ENCODE assay signal across 9 cellular contexts in the genomic region with DNA sequence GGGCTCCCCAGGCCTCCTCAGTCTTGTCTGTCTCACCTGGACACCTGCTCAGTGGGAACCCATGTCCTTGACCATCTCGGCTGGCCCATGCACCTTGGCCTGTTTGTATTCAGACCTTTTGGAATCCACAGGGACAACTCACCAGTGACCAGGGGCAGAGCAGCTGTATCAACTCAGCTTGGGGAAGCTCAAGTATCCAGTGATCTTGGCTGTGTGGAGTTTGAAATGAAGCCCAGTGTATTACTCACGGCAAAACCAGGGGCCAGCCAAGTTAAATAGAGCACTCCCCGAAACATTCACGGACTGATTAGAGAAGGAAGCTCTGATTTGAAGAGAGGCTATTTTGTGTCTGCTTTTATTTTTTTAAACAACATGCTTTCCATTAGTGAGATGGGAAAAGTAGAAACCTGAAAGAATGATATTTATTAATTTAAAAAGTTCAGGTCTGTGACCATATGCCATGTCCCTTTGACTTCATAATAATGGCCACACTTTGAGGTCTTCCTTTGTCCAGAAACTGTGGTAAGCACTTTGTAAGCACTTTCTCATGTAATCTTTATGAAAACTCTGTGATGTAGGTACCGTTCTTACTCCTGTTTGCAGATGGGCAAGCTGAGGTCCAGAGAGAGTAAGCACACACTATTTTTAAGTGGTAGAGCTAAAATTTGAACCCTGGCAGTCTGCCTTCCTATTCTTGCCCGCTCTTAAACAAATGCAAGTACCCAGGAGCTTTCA.
DNase-seq lines count a peak whose midpoint lies in the region; ATAC-seq and TF ChIP-seq lines count a peak whose summit lies in the region.
"Had no signal": no experiment of that assay in that cellular context is flagged by ENCODE, and none has a peak within 500 bp of the region (broad histone marks: within the 10 kb centered on the region; RNA-seq: fewer than 3 reads in every experiment).

No MANE protein-coding gene starts in this region.

- no peak overlapping the region for H2AK5ac ChIP-seq in trophoblast cell (ENCODE audit: low read length)

- H3K27me3 ChIP-seq in aorta (ENCODE audit: control insufficient read depth in 1 of 2, insufficient read depth in 2 of 2, low read length in 1 of 2) = no peaks in the 10 kb centered on the region
- H3K27me3 ChIP-seq in trophoblast cell (ENCODE audit: insufficient read depth, low read length) = no peaks in the 10 kb centered on the region

- no peak overlapping the region for H2BK12ac ChIP-seq in trophoblast cell (ENCODE audit: low read length)

- H3K18ac ChIP-seq in trophoblast cell (ENCODE audit: low read length) = no peak overlapping the region

- H2BK5ac ChIP-seq in trophoblast cell (ENCODE audit: low read depth, low read length, poor library complexity) = no peak overlapping the region

- H4K12ac ChIP-seq in trophoblast cell (ENCODE audit: low read depth, low read length) = no peak overlapping the region

- no peak overlapping the region for H3K4me2 ChIP-seq in trophoblast cell (ENCODE audit: low read length)

- intact Hi-C loops in aorta (cut with DNase I) = loop anchor here in 1 of 2 donors (10.0 kb wide), 1 partner anchor 61 kb away; no protein-coding TSS in a partner anchor

- no peak for TF ChIP-seq CTCF in epithelial cell of esophagus (IDR thresholded peaks at IDR 0.05; ENCODE audit: insufficient read depth, low read depth, low read length, missing control alignments)

- H3K36me3 ChIP-seq in aorta (ENCODE audit: control insufficient read depth in 1 of 2, insufficient read depth in 2 of 2, low read length in 1 of 2) (no peaks in the 10 kb centered on the region), trophoblast cell (ENCODE audit: control insufficient read depth in 1 of 2, insufficient read depth in 2 of 2, low read length in 2 of 2) (no peaks in the 10 kb centered on the region)

- no peak overlapping the region for H3K23ac ChIP-seq in trophoblast cell (ENCODE audit: low read length)

- no peak overlapping the region for H4K8ac ChIP-seq in trophoblast cell (ENCODE audit: low read depth, low read length)

- H2AFZ ChIP-seq in trophoblast cell (ENCODE audit: insufficient read depth, low read length, poor library complexity) = no peak overlapping the region

- DNase-seq in NCI-H446 treated with DMSO at 0.1 percent for 48 hours (lab: John Stamatoyannopoulos, UW) (peak; percentile 70), epithelial cell of esophagus (ENCODE audit: low read depth) (peak; percentile 56), mucosa of gallbladder (ENCODE audit: low spot score) (peak; percentile 86), aorta (peak; percentile 76 to 81), trophoblast cell (no peak), DMS 273 (lab: John Stamatoyannopoulos, UW; ENCODE audit: unreplicated experiment) (no peak)
- DNase-seq: activated naive CD8-positive, alpha-beta T cell treated with anti-CD3 and anti-CD28 coated beads for 36 hours had no signal

- no peak overlapping the region for H3K4ac ChIP-seq in trophoblast cell (ENCODE audit: low read depth, low read length)

- no peaks in the 10 kb centered on the region for H3K79me1 ChIP-seq in trophoblast cell (ENCODE audit: low read length)

- 7 to 10% methylated on average over 6 of the region's 6 CpGs for WGBS in aorta, 2 donors
- no CpG with 5 or more reads among the region's 6 CpGs for WGBS in trophoblast cell (ENCODE audit: extremely low coverage, insufficient coverage, insufficient read length)

- H3K9me3 ChIP-seq in aorta (ENCODE audit: control insufficient read depth, low read length) (no peaks in the 10 kb centered on the region), trophoblast cell (ENCODE audit: insufficient read depth, low read depth, low read length) (no peaks in the 10 kb centered on the region)

- H3K4me3 ChIP-seq in epithelial cell of esophagus (ENCODE audit: low read length) = no peak overlapping the region
- H3K4me3 ChIP-seq in aorta (ENCODE audit: low read length in 2 of 2) = no peak overlapping the region
- no peak overlapping the region for H3K4me3 ChIP-seq in trophoblast cell (ENCODE audit: low read depth, low read length)
- H3K4me3 ChIP-seq: GM12878 had no signal

- H2BK120ac ChIP-seq in trophoblast cell (ENCODE audit: insufficient read depth, low read length, poor library complexity) = no peak overlapping the region

- H3K4me1 ChIP-seq in aorta (ENCODE audit: control insufficient read depth in 1 of 2, insufficient read depth in 2 of 2, low read length in 2 of 2) = peaks cover 0 to 2% of the 10 kb centered on the region in 2 donors
- H3K4me1 ChIP-seq in trophoblast cell (ENCODE audit: control insufficient read depth in 1 of 2, insufficient read depth in 2 of 2, low read length in 2 of 2) = peaks cover 0 to 3% of the 10 kb centered on the region in 2 experiments

- H3K27ac ChIP-seq in aorta (ENCODE audit: low read depth in 1 of 2, low read length in 2 of 2) (peak overlapping the region; percentile 19 to 79), trophoblast cell (ENCODE audit: low read depth, low read length) (no peak overlapping the region)

- H4K91ac ChIP-seq in trophoblast cell (ENCODE audit: low read depth, low read length) = no peak overlapping the region

- H3K79me2 ChIP-seq in trophoblast cell (ENCODE audit: control insufficient read depth, insufficient read depth, low read length, poor library complexity) = no peaks in the 10 kb centered on the region

- no peak overlapping the region for H3K9ac ChIP-seq in trophoblast cell (ENCODE audit: low read length)

- peak; percentile 94 for ATAC-seq in aorta (ENCODE audit: low FRiP score)
- ATAC-seq in HG03039 (IDR thresholded peaks at IDR 0.05; ENCODE audit: unreplicated experiment) = no peak
- ATAC-seq: GM12878 had no signal

- no peak overlapping the region for H3K14ac ChIP-seq in trophoblast cell (ENCODE audit: low read length)

Comparison
In these comparisons a context has a peak if more than half of its experiments do, and no peak if none do; other contexts are left out.
1. DNase-seq: peak in NCI-H446 treated with DMSO at 0.1 percent for 48 hours (single experiment), epithelial cell of esophagus (single experiment), mucosa of gallbladder (single experiment) and aorta (2 of 2); none in trophoblast cell (0 of 2) and DMS 273 (single experiment).